10 cellular contexts compared by ENCODE assay signal in the genomic region with DNA sequence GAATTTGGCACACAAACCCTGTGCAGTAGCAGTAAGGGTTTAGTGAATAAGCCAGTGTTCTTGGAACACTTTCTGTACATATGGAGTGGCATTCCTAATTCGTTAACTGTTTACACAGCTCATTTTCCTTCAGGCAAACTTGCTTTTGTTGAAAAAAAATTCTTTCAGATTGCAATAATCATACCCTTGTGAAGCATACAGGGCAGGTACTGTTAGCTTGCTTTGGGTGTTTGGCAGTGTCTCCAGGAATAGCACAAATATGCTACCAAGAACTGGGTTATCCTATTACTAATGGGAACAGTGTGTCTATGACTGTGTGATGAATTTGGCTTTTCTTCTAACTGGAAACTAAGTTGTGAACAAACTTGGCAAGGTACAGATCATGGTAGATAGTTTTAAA. TPM values are rescaled to one million over a fixed set of nuclear protein-coding genes. Genes with fewer than 3 reads are reported as not detected.
DNase-seq lines count a peak whose midpoint lies in the region; ATAC-seq and TF ChIP-seq lines count a peak whose summit lies in the region.
"Had no signal": no experiment of that assay in that cellular context is flagged by ENCODE, and none has a peak within 500 bp of the region (broad histone marks: within the 10 kb centered on the region; RNA-seq: fewer than 3 reads in every experiment).

No MANE protein-coding gene starts in this region.

- 0% methylated on average over 1 of the region's 1 CpG for WGBS in mammary epithelial cell (ENCODE audit: low coverage, missing lambda C conversion rate)
- WGBS in right cardiac atrium, result 74% methylated on average over 1 of the region's 1 CpG
- 38 to 58% methylated on average over 1 of the region's 1 CpG for WGBS in upper lobe of left lung, 2 donors
- 55 to 71% methylated on average over 1 of the region's 1 CpG for WGBS in thyroid gland, 2 donors

- H3K4me1 ChIP-seq in mammary epithelial cell (ENCODE audit: insufficient read depth, low read length) (peaks cover 44% of the 10 kb centered on the region), right cardiac atrium (ENCODE audit: control insufficient read depth, insufficient read depth, low read length) (peaks cover 10% of the 10 kb centered on the region), upper lobe of left lung (peaks cover 6 to 28% (median 27%) of the 10 kb centered on the region in 4 donors), thyroid gland (peaks cover 8 to 19% of the 10 kb centered on the region in 2 donors)

- peaks cover 0 to 2% of the 10 kb centered on the region in 2 donors for H3K9me3 Mint-ChIP-seq in activated T-cell treated with anti-CD3 and anti-CD28 coated beads, Interleukin-2, amount 50 U/mL, for 72 hours

- H3K27me3 Mint-ChIP-seq in activated T-cell treated with anti-CD3 and anti-CD28 coated beads, Interleukin-2, amount 50 U/mL, for 72 hours (ENCODE audit: low read depth), result no peaks in the 10 kb centered on the region

- dilution Hi-C loops in mammary epithelial cell (cut with HindIII; ENCODE audit: low sequenced_read_pairs), result no loop called here

- H3K27ac Mint-ChIP-seq in activated T-cell treated with anti-CD3 and anti-CD28 coated beads, Interleukin-2, amount 50 U/mL, for 72 hours, result peak overlapping the region; percentile 45

- H2AFZ ChIP-seq in mammary epithelial cell (ENCODE audit: low read depth, low read length), result no peak overlapping the region

- H3K9ac ChIP-seq in mammary epithelial cell (ENCODE audit: insufficient read depth, low read length), result peak overlapping the region; percentile 59

- H3K36me3 ChIP-seq in mammary epithelial cell (ENCODE audit: insufficient read depth, low read length) (peaks cover 3% of the 10 kb centered on the region), upper lobe of left lung (peaks cover 0 to 22% (median 5%) of the 10 kb centered on the region in 4 donors), thyroid gland (no peaks in the 10 kb centered on the region)

- intact Hi-C loops in mammary epithelial cell (cut with micrococcal nuclease) (no loop called here), right cardiac atrium (cut with DNase I) (no loop called here), thyroid gland (cut with DNase I) (no loop called here)

- TF ChIP-seq CTCF in mammary epithelial cell (conservative IDR thresholded peaks at IDR 0.05 in 1 of 2, IDR thresholded peaks at IDR 0.05 in 1 of 2; ENCODE audit: extremely low read depth in 1 of 2, insufficient read depth in 1 of 2, low read depth in 1 of 2, low read length in 2 of 2) (no peak), upper lobe of left lung (IDR thresholded peaks at IDR 0.05) (no peak), thyroid gland (IDR thresholded peaks at IDR 0.05) (no peak)

- TF ChIP-seq POLR2A in upper lobe of left lung (IDR thresholded peaks at IDR 0.05) (no peak), thyroid gland (IDR thresholded peaks at IDR 0.05) (no peak)

- no peak for TF ChIP-seq EP300 in upper lobe of left lung (IDR thresholded peaks at IDR 0.05)

- H3K79me2 ChIP-seq in mammary epithelial cell (ENCODE audit: insufficient read depth, low read length), result peaks cover 63% of the 10 kb centered on the region

- H3K4me3 ChIP-seq in mammary epithelial cell (replicated peaks in 1 of 3; ENCODE audit: insufficient read depth in 1 of 3, low read depth in 2 of 3, low read length in 3 of 3) (no peak overlapping the region), right cardiac atrium (ENCODE audit: low read length) (no peak overlapping the region), upper lobe of left lung (no peak overlapping the region), thyroid gland (replicated peaks in 1 of 3) (no peak overlapping the region)

- peaks cover 9 to 19% of the 10 kb centered on the region in 2 donors for H3K36me3 Mint-ChIP-seq in activated T-cell treated with anti-CD3 and anti-CD28 coated beads, Interleukin-2, amount 50 U/mL, for 72 hours (ENCODE audit: insufficient read depth in 2 of 2)

- peak overlapping the region; percentile 33 for H3K4me2 ChIP-seq in mammary epithelial cell (ENCODE audit: insufficient read depth, low read depth, low read length)

- H3K4me3 Mint-ChIP-seq in activated T-cell treated with anti-CD3 and anti-CD28 coated beads, Interleukin-2, amount 50 U/mL, for 72 hours, result no peak overlapping the region

- in situ Hi-C loops in mammary epithelial cell (cut with MboI; ENCODE audit: low sequenced_read_pairs in 2 of 2), result no loop called here

- ATAC-seq in activated T-cell treated with anti-CD3 and anti-CD28 coated beads, Interleukin-2, amount 50 U/mL, for 72 hours (replicated peaks in 1 of 2), result no peak
- ATAC-seq in right cardiac atrium (peak; percentile 44 to 64), upper lobe of left lung (ENCODE audit: low FRiP score in 2 of 2) (peak; percentile 58 to 69), GM21737 (IDR thresholded peaks at IDR 0.05; ENCODE audit: unreplicated experiment) (no peak)

- no peaks in the 10 kb centered on the region for H4K20me1 ChIP-seq in mammary epithelial cell (ENCODE audit: insufficient read depth, low read length)

- no peak for DNase-seq in activated T-cell treated with anti-CD3 and anti-CD28 coated beads, Interleukin-2, amount 50 U/mL, for 72 hours
- no peak for DNase-seq in activated T-cell treated with anti-CD3 and anti-CD28 coated beads, Interleukin-2, amount 50 U/mL, for 48 hours
- DNase-seq in mammary epithelial cell (peak; percentile 84), right cardiac atrium (no peak), upper lobe of left lung (no peak), 8988T (no peak), thyroid gland (no peak)
- DNase-seq: cortex of kidney, GDM1 had no signal

- H3K27ac ChIP-seq in mammary epithelial cell (ENCODE audit: insufficient read depth, low read depth, low read length) (peak overlapping the region; percentile 91), right cardiac atrium (ENCODE audit: low read length) (no peak overlapping the region), upper lobe of left lung (no peak overlapping the region), thyroid gland (no peak overlapping the region)

- H3K4me1 Mint-ChIP-seq in activated T-cell treated with anti-CD3 and anti-CD28 coated beads, Interleukin-2, amount 50 U/mL, for 72 hours (ENCODE audit: low read depth), result peaks cover 30% of the 10 kb centered on the region

- BruUV-seq in mammary epithelial cell (replicated peaks; lab: Mats Ljungman, UMichigan), result no TSS peak

- CTCF ChIA-PET in mammary epithelial cell (lab: Charles Lee; ENCODE audit: low non-redundant PET), result no interaction called here

- H3K9me3 ChIP-seq in mammary epithelial cell (replicated peaks; ENCODE audit: insufficient read depth, low read length) (peaks cover 8% of the 10 kb centered on the region), right cardiac atrium (ENCODE audit: control insufficient read depth, low read length) (no peaks in the 10 kb centered on the region), upper lobe of left lung (no peaks in the 10 kb centered on the region), thyroid gland (no peaks in the 10 kb centered on the region)

- H3K27me3 ChIP-seq in mammary epithelial cell (ENCODE audit: insufficient read depth, low read length), result no peaks in the 10 kb centered on the region
- H3K27me3 ChIP-seq in right cardiac atrium (ENCODE audit: control insufficient read depth, insufficient read depth), result no peaks in the 10 kb centered on the region
- no peaks in the 10 kb centered on the region for H3K27me3 ChIP-seq in upper lobe of left lung
- no peaks in the 10 kb centered on the region for H3K27me3 ChIP-seq in thyroid gland

RNA-seq across cellular contexts. Expression of a gene that starts 33.4 kb away (rescaled TPM):
- total RNA-seq in activated T-cell treated with anti-CD3 and anti-CD28 coated beads, Interleukin-2, amount 50 U/mL, for 72 hours, result 10 to 100 TPM; 89.7 to 93.2 TPM
- total RNA-seq in mammary epithelial cell (100 to 1,000 TPM; 141 to 248 TPM), right cardiac atrium (100 to 1,000 TPM; 225 to 276 (median 273) TPM), upper lobe of left lung (100 to 1,000 TPM in 5 of 6 donors, 10 to 100 TPM in 1; 99.3 to 162 (median 115) TPM), thyroid gland (100 to 1,000 TPM; 120 to 140 (median 133) TPM)
- polyA plus RNA-seq in mammary epithelial cell (87.4 TPM), right cardiac atrium (210 TPM)
- 60.9 TPM for polyA minus RNA-seq in mammary epithelial cell

Comparison
In these comparisons a context has a peak if more than half of its experiments do, and no peak if none do; other contexts are left out.
1. ATAC-seq: peak in right cardiac atrium (2 of 2) and upper lobe of left lung (2 of 2); none in activated T-cell treated with anti-CD3 and anti-CD28 coated beads, Interleukin-2, amount 50 U/mL, for 72 hours (0 of 2) and GM21737 (single experiment).